12 cellular contexts compared by ENCODE assay signal in the genomic region with DNA sequence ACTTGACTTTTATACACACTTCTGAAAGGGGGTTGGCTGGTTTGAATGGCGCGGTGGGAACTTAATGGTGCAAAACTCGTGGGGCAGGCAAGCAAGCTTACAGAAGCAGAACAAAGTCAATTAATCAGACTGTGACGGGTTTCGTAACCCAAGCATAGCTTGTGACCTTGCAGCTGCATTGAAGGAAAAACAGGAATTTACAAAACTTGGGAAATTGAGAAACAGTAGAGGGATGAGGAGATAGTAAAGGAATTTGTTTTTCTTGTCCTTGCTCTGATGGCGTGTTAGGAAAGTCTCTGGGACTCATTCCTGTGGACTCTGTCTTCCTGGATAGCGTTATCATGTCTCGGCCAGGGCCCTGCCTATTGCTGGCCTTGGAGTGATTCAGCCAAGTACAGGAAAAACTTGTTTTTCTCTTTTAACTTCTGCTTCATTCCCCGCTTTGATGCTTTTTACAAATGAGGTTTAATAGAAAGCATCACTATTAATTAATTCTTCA.
DNase-seq lines count a peak whose midpoint lies in the region; ATAC-seq, FAIRE-seq and TF ChIP-seq lines count a peak whose summit lies in the region.
"Had no signal": no experiment of that assay in that cellular context is flagged by ENCODE, and none has a peak within 500 bp of the region (broad histone marks: within the 10 kb centered on the region; RNA-seq: fewer than 3 reads in every experiment).

No MANE protein-coding gene starts in this region.

- DNase-seq in Caki2 (ENCODE audit: low read depth) (peak; percentile 86), PC-3 (peak; percentile 63), fibroblast of peridontal ligament (ENCODE audit: extremely low read depth) (peak; percentile 70), pancreas (peak in 2 of 6 donors; percentile 20 to 40)
- DNase-seq in activated CD4-positive, CD25-positive, alpha-beta regulatory T cell treated with anti-CD3 and anti-CD28 coated beads, Interleukin-2, amount 50 U/mL, for 72 hours = no peak
- DNase-seq: activated T-cell treated with anti-CD3 and anti-CD28 coated beads, Interleukin-2, amount 50 U/mL, for 24 hours; SHP77 had no signal

- H3K9ac ChIP-seq in PC-3 (ENCODE audit: low read length) = no peak overlapping the region

- POLR2A ChIA-PET in PC-3 (lab: Charles Lee; ENCODE audit: unreplicated experiment) = no interaction called here

- BruUV-seq in PC-3 (replicated peaks; lab: Mats Ljungman, UMichigan) = no TSS peak

- no peaks in the 10 kb centered on the region for H3F3A ChIP-seq in PC-3 (ENCODE audit: low read length, unreplicated experiment)

- intact Hi-C loops in PC-3 (cut with micrococcal nuclease) = no loop called here
- intact Hi-C loops in pancreas (cut with DNase I) = no loop called here

- H2AFZ ChIP-seq in PC-3 (ENCODE audit: low read length) = no peak overlapping the region

- H3K36me3 ChIP-seq in PC-3 (ENCODE audit: low read depth, low read length) = no peaks in the 10 kb centered on the region
- no peaks in the 10 kb centered on the region for H3K36me3 ChIP-seq in pancreas

- no peaks in the 10 kb centered on the region for H4K20me1 ChIP-seq in PC-3 (ENCODE audit: low read length)

- CTCF ChIA-PET in PC-3 (lab: Charles Lee) = no interaction called here

- no peak overlapping the region for H3K27ac ChIP-seq in PC-3 (ENCODE audit: low read length)
- peak overlapping the region in 2 of 4 donors; percentile 17 to 25 for H3K27ac ChIP-seq in pancreas

- H3K4me3 ChIP-seq in PC-3 (ENCODE audit: low read length) (no peak overlapping the region), pancreas (no peak overlapping the region)

- H3K9me2 ChIP-seq in PC-3 (replicated peaks; ENCODE audit: low read length) = no peaks in the 10 kb centered on the region

- in situ Hi-C loops in Caki2 (cut with HindIII; ENCODE audit: low pct_unique_long_range_greater_than_20kb, low sequenced_read_pairs) = no loop called here

- H3K9me3 ChIP-seq in PC-3 (ENCODE audit: low read length) (no peaks in the 10 kb centered on the region), pancreas (no peaks in the 10 kb centered on the region)

- FAIRE-seq in pancreas (lab: Jason Lieb, UNC) = no peak
- FAIRE-seq: D721Med, frontal cortex had no signal

- ATAC-seq in PC-3 (no peak), pancreas (peak; percentile 58 to 83 (median 82)), HG03469 (IDR thresholded peaks at IDR 0.05; ENCODE audit: unreplicated experiment) (no peak), GM21619 (IDR thresholded peaks at IDR 0.05; ENCODE audit: unreplicated experiment) (no peak), GM18517 (IDR thresholded peaks at IDR 0.05; ENCODE audit: unreplicated experiment) (no peak)

- H3K4me1 ChIP-seq in PC-3 (ENCODE audit: insufficient read depth, low read length) (peaks cover 20% of the 10 kb centered on the region), pancreas (no peaks in the 10 kb centered on the region)

- no peaks in the 10 kb centered on the region for H3K27me3 ChIP-seq in PC-3 (ENCODE audit: low read length)
- H3K27me3 ChIP-seq in pancreas = no peaks in the 10 kb centered on the region

- no peaks in the 10 kb centered on the region for H3K79me2 ChIP-seq in PC-3 (ENCODE audit: low read length)

- no peak for TF ChIP-seq CTCF in PC-3 (conservative IDR thresholded peaks at IDR 0.05; ENCODE audit: low read depth, low read length)
- TF ChIP-seq CTCF in pancreas (IDR thresholded peaks at IDR 0.05) = no peak

- 12 to 13% methylated on average over 9 of the region's 9 CpGs for WGBS in pancreas, 2 donors

- H3K4me2 ChIP-seq in PC-3 (ENCODE audit: low read length) = no peak overlapping the region; the same call in 1 of the 2 replicates

Comparison
In these comparisons a context has a peak if more than half of its experiments do, and no peak if none do; other contexts are left out.
1. ATAC-seq: peak in pancreas (4 of 4); none in PC-3 (single experiment), HG03469 (single experiment), GM21619 (single experiment) and GM18517 (single experiment).